ENCODE assay signal across 1 cellular context in the genomic region with DNA sequence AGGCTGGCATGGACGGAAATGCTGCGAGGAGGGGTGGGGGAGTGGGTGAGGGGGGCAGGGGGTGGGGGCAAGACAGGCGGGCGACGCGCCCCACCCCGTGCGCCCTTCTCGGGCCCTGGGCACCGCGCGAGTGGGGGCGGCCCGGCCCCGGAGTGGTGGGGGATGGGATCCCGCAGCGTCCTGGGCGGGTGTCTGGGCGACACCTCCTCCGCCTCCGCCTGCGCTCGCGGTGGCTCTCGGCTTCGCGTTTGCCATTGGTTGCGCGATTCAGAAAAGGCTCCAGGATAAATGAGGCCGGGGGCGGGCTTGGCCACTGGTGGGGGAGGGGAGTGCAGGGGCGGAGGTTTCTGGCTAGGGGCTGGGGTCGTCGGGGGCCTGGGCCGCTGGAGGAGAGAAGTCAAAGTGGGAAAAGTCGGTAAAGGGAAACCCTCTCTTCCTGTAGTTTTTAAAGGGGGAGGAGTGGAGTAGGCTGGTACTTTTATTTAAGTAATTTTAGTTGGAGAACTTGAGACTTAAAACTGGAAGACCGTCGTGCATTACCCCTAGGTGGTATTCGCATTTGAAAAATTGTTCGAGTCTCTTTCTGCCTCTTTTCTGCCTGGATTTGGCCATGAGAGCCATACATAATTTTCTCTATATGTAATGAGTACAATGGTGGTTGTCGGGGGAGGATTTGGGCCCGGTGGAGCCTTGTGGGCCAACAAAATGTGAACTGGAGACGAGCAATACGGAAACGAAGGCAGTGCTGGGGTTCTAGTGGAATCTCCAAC.
TF ChIP-seq lines count a peak whose summit lies in the region.

No MANE protein-coding gene starts in this region.

TF ChIP-seq in K562, 482 proteins besides CTCF, POLR2A, EP300 and RAD21 (continued from another document and continues in another):
- TF ChIP-seq ZFP91 (CRISPR knock-in tag; IDR thresholded peaks at IDR 0.05) (no peak), E2F1 (CRISPR knock-in tag; IDR thresholded peaks at IDR 0.05) (no peak), KAT8 (IDR thresholded peaks at IDR 0.05; ENCODE audit: low read depth) (no peak), TRIM25 (IDR thresholded peaks at IDR 0.05; ENCODE audit: borderline replicate concordance) (no peak), PATZ1 (CRISPR knock-in tag; IDR thresholded peaks at IDR 0.05; ENCODE audit: borderline replicate concordance) (no peak), TAF1 (IDR thresholded peaks at IDR 0.05; ENCODE audit: control insufficient read depth, extremely low read depth, insufficient read depth, low read length, severe bottlenecking) (peak; percentile 71), EWSR1 (IDR thresholded peaks at IDR 0.05; ENCODE audit: borderline replicate concordance, low read depth, partially characterized antibody) (no peak), CREB5 (CRISPR knock-in tag; IDR thresholded peaks at IDR 0.05) (no peak), ERF (CRISPR knock-in tag; IDR thresholded peaks at IDR 0.05) (no peak), TAL1 (IDR thresholded peaks at IDR 0.05) (no peak), RBM39 (optimal IDR thresholded peaks at IDR 0.05; ENCODE audit: low read depth, low read length) (no peak), ZNF436 (CRISPR knock-in tag; IDR thresholded peaks at IDR 0.05) (no peak; the same call in 1 of the 2 replicates), ZNF3 (CRISPR knock-in tag; IDR thresholded peaks at IDR 0.05) (no peak), BCLAF1 (IDR thresholded peaks at IDR 0.05; ENCODE audit: borderline replicate concordance in 1 of 2, control insufficient read depth in 1 of 2, low read depth in 2 of 2, low read length in 1 of 2) (no peak; a peak in 1 of 4 replicates), HDAC6 (IDR thresholded peaks at IDR 0.05; ENCODE audit: low read depth, low read length) (no peak), ATF2 (CRISPR knock-in tag; IDR thresholded peaks at IDR 0.05) (no peak), EP400 (IDR thresholded peaks at IDR 0.05) (peak; percentile 27), KAT7 (CRISPR knock-in tag; IDR thresholded peaks at IDR 0.05; ENCODE audit: borderline replicate concordance) (no peak), ZNF551 (CRISPR knock-in tag; IDR thresholded peaks at IDR 0.05) (no peak), GABPB1 (CRISPR knock-in tag; IDR thresholded peaks at IDR 0.05) (no peak), THRB (CRISPR knock-in tag; conservative IDR thresholded peaks at IDR 0.05) (no peak), ELK1 (CRISPR knock-in tag; IDR thresholded peaks at IDR 0.05) (no peak), MBD2 (IDR thresholded peaks at IDR 0.05; ENCODE audit: borderline replicate concordance, low read depth) (0 out of 2 replicates have a peak, but pooled peaks have one; percentile 35), ZNF830 (CRISPR knock-in tag; IDR thresholded peaks at IDR 0.05) (no peak), ZBED1 (IDR thresholded peaks at IDR 0.05) (0 out of 2 replicates have a peak, but pooled peaks have one; percentile 56), TAF15 (IDR thresholded peaks at IDR 0.05; ENCODE audit: low read depth, low read length) (no peak)
- TF ChIP-seq, protein P1, sequence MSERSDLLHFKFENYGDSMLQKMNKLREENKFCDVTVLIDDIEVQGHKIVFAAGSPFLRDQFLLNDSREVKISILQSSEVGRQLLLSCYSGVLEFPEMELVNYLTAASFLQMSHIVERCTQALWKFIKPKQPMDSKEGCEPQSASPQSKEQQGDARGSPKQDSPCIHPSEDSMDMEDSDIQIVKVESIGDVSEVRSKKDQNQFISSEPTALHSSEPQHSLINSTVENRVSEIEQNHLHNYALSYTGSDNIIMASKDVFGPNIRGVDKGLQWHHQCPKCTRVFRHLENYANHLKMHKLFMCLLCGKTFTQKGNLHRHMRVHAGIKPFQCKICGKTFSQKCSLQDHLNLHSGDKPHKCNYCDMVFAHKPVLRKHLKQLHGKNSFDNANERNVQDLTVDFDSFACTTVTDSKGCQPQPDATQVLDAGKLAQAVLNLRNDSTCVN (CRISPR knock-in tag; IDR thresholded peaks at IDR 0.05), result no peak
- TF ChIP-seq, protein P2, sequence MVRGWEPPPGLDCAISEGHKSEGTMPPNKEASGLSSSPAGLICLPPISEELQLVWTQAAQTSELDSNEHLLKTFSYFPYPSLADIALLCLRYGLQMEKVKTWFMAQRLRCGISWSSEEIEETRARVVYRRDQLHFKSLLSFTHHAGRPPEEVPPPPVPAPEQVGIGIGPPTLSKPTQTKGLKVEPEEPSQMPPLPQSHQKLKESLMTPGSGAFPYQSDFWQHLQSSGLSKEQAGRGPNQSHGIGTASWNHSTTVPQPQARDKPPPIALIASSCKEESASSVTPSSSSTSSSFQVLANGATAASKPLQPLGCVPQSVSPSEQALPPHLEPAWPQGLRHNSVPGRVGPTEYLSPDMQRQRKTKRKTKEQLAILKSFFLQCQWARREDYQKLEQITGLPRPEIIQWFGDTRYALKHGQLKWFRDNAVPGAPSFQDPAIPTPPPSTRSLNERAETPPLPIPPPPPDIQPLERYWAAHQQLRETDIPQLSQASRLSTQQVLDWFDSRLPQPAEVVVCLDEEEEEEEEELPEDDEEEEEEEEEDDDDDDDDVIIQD (CRISPR knock-in tag; IDR thresholded peaks at IDR 0.05), result no peak
- TF ChIP-seq, protein P3, sequence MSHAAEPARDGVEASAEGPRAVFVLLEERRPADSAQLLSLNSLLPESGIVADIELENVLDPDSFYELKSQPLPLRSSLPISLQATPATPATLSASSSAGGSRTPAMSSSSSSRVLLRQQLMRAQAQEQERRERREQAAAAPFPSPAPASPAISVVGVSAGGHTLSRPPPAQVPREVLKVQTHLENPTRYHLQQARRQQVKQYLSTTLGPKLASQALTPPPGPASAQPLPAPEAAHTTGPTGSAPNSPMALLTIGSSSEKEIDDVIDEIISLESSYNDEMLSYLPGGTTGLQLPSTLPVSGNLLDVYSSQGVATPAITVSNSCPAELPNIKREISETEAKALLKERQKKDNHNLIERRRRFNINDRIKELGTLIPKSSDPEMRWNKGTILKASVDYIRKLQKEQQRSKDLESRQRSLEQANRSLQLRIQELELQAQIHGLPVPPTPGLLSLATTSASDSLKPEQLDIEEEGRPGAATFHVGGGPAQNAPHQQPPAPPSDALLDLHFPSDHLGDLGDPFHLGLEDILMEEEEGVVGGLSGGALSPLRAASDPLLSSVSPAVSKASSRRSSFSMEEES (CRISPR knock-in tag; IDR thresholded peaks at IDR 0.05), result no peak
